ENCODE assay signal across 1 cellular context in the genomic region with DNA sequence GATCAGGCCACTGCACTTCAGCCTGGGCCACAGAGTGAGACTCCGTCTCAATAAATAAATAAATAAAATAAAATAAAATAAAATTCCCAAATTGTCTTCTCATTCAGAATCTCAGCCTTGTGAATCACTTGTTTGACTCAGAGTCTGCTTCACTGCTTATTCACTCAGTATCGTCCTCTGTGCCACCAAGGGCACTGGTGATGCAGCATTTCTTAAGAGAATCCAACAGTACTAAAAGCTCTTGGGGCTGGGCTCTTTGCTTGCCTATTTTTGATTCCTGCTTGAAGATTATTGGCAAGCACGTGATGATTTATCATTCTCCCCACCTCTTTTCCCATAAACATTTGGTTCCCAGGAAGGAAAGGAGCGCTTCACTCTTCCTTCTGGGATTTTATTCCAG.
TF ChIP-seq lines count a peak whose summit lies in the region.

No MANE protein-coding gene starts in this region.

TF ChIP-seq in HepG2, 621 proteins besides CTCF, POLR2A, EP300 and RAD21 (continued from another document):
- TF ChIP-seq, protein P1, sequence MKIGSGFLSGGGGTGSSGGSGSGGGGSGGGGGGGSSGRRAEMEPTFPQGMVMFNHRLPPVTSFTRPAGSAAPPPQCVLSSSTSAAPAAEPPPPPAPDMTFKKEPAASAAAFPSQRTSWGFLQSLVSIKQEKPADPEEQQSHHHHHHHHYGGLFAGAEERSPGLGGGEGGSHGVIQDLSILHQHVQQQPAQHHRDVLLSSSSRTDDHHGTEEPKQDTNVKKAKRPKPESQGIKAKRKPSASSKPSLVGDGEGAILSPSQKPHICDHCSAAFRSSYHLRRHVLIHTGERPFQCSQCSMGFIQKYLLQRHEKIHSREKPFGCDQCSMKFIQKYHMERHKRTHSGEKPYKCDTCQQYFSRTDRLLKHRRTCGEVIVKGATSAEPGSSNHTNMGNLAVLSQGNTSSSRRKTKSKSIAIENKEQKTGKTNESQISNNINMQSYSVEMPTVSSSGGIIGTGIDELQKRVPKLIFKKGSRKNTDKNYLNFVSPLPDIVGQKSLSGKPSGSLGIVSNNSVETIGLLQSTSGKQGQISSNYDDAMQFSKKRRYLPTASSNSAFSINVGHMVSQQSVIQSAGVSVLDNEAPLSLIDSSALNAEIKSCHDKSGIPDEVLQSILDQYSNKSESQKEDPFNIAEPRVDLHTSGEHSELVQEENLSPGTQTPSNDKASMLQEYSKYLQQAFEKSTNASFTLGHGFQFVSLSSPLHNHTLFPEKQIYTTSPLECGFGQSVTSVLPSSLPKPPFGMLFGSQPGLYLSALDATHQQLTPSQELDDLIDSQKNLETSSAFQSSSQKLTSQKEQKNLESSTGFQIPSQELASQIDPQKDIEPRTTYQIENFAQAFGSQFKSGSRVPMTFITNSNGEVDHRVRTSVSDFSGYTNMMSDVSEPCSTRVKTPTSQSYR (CRISPR knock-in tag; IDR thresholded peaks at IDR 0.05; ENCODE audit: borderline replicate concordance): no peak
- TF ChIP-seq ZNF12 (CRISPR knock-in tag; IDR thresholded peaks at IDR 0.05) (no peak), POGZ (CRISPR knock-in tag; IDR thresholded peaks at IDR 0.05) (no peak), ZNF143 (CRISPR knock-in tag; IDR thresholded peaks at IDR 0.05) (no peak), TSC22D2 (CRISPR knock-in tag; IDR thresholded peaks at IDR 0.05; ENCODE audit: borderline replicate concordance) (no peak), CEBPB (IDR thresholded peaks at IDR 0.05; ENCODE audit: borderline replicate concordance, low read depth, low read length) (no peak), ZNF496 (CRISPR knock-in tag; IDR thresholded peaks at IDR 0.05; ENCODE audit: insufficient replicate concordance) (no peak), KLF16 (CRISPR knock-in tag; IDR thresholded peaks at IDR 0.05) (no peak), CENPX (CRISPR knock-in tag; IDR thresholded peaks at IDR 0.05) (no peak), FOXJ3 (CRISPR knock-in tag; IDR thresholded peaks at IDR 0.05; ENCODE audit: borderline replicate concordance) (no peak), ZNF264 (CRISPR knock-in tag; IDR thresholded peaks at IDR 0.05) (no peak)
- TF ChIP-seq, protein P2, sequence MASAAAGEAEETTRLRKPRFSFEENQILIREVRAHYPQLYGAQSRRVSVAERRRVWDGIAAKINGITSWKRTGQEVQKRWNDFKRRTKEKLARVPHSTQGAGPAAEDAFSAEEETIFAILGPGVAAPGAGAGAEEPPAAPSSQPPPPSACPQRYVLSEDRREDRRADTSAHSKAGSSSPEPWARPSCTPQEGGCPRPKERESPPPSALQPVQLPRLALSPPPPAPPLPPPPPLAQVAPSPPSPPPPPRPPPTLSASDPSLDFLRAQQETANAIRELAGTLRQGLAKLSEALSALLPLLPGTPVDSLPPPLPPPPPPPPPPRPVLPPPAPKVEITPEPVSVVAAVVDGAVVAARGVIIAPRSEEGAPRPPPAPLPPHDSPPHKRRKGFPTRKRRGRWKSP (CRISPR knock-in tag; IDR thresholded peaks at IDR 0.05): no peak
